ENCODE assay signal across 8 cellular contexts in genomic region chr1:204377800-204378608, GRCh38. TPM values are rescaled to one million over a fixed set of nuclear protein-coding genes. Genes with fewer than 3 reads are reported as not detected.
DNase-seq lines count a peak whose midpoint lies in the region; ATAC-seq, FAIRE-seq and TF ChIP-seq lines count a peak whose summit lies in the region.

No MANE protein-coding gene starts in this region.

- FAIRE-seq in GM12878 (lab: Jason Lieb, UNC), result peak; percentile 84

- TF ChIP-seq POLR2A in GM12878 (IDR thresholded peaks at IDR 0.05; ENCODE audit: low read depth, low read length) (no peak), erythroblast (IDR thresholded peaks at IDR 0.05; ENCODE audit: low read length) (no peak)

- CTCF ChIA-PET in GM12878 (lab: Yijun Ruan, JAX), result interaction anchor here (0.6 to 17.7 kb wide), 17 partner anchors 11 to 902 kb away, joined by 3 to 297 read pairs (median 4); partner anchors contain the start of gene PLEKHA6

- ATAC-seq in GM12878, result peak; percentile 89
- no peak for ATAC-seq in GM21737 (IDR thresholded peaks at IDR 0.05; ENCODE audit: unreplicated experiment)

- no peak overlapping the region for H3K27ac ChIP-seq in GM12878 (ENCODE audit: control insufficient read depth, insufficient read depth)

- no peaks in the 10 kb centered on the region for H3K9me3 ChIP-seq in GM12878 (replicated peaks; ENCODE audit: control insufficient read depth, insufficient read depth, low read length)

- RAD21 ChIA-PET in GM12878 (lab: Charles Lee; ENCODE audit: unreplicated experiment), result interaction anchor here (0.7 to 11.4 kb wide), 12 partner anchors 9 to 164 kb away, joined by 3 to 133 read pairs (median 4); partner anchors contain the start of genes GOLT1A and PLEKHA6

- H3K9me3 Mint-ChIP-seq in IgD-negative memory B cell, result no peaks in the 10 kb centered on the region

- intact Hi-C loops in GM12878 (cut with micrococcal nuclease; ENCODE audit: unreplicated experiment), result no loop called here

- H3K79me2 ChIP-seq in GM12878 (ENCODE audit: control insufficient read depth, insufficient read depth, low read length), result no peaks in the 10 kb centered on the region

- DNase-seq in GM06990 (ENCODE audit: extremely low read depth, insufficient read length), result peak; percentile 53
- peak; percentile 10 for DNase-seq in T follicular helper cell (ENCODE audit: low read depth)
- DNase-seq in GM12878 (ENCODE audit: low read depth, low spot score), result no peak
- peak; percentile 10 for DNase-seq in inferior parietal cortex (ENCODE audit: extremely low spot score)
- DNase-seq in stimulated activated CD4-positive, alpha-beta T cell treated with anti-CD3 and anti-CD28 coated beads, Interleukin-12 subunit alpha, Interleukin-12 subunit beta, amount 100 ng/mL, for 4 hours, result peak; percentile 48
- DNase-seq in erythroblast (lab: John Stamatoyannopoulos, UW), result no peak

- peak overlapping the region; percentile 91 for H3K4me2 ChIP-seq in GM12878 (ENCODE audit: control insufficient read depth, insufficient read depth)

- in situ Hi-C loops in GM12878 (cut with MboI), result no loop called here

- H4K20me1 ChIP-seq in GM12878 (ENCODE audit: control insufficient read depth, insufficient read depth), result no peaks in the 10 kb centered on the region

- H3K36me3 Mint-ChIP-seq in IgD-negative memory B cell, result no peaks in the 10 kb centered on the region

- no peak for TF ChIP-seq RAD21 in GM12878 (IDR thresholded peaks at IDR 0.05; ENCODE audit: insufficient read depth, low read depth, low read length)

- TF ChIP-seq CTCF in GM06990 (IDR thresholded peaks at IDR 0.05; ENCODE audit: insufficient read depth, low read length, poor library complexity, severe bottlenecking), result no peak
- no peak for TF ChIP-seq CTCF in GM12878 (IDR thresholded peaks at IDR 0.05 in 2 of 3, conservative IDR thresholded peaks at IDR 0.05 in 1 of 3; ENCODE audit: control insufficient read depth in 2 of 3, extremely low read depth in 1 of 3, insufficient read depth in 1 of 3, low read depth in 3 of 3, low read length in 3 of 3)

- no TSS peak for BruUV-seq in GM12878 (replicated peaks; lab: Mats Ljungman, UMichigan)

- H3K4me1 Mint-ChIP-seq in IgD-negative memory B cell, result peaks cover 4 to 11% (median 11%) of the 10 kb centered on the region in 3 donors

- POLR2A ChIA-PET in GM12878 (lab: Charles Lee), result interaction anchor here (0.6 to 1.3 kb wide), 6 partner anchors 14 to 260 kb away, joined by 3 to 8 read pairs (median 3); no protein-coding TSS in a partner anchor

- peak overlapping the region in 1 of 3 donors; percentile 69 for H3K27ac Mint-ChIP-seq in IgD-negative memory B cell

- peak in 1 of 2 experiments; percentile 73; a peak in 2 of 4 replicates for TF ChIP-seq EP300 in GM12878 (IDR thresholded peaks at IDR 0.05; ENCODE audit: borderline replicate concordance in 1 of 2, control insufficient read depth in 1 of 2, low read depth in 2 of 2, low read length in 2 of 2)

- H3K4me1 ChIP-seq in GM12878 (ENCODE audit: control insufficient read depth, insufficient read depth, low read length), result peaks cover 6% of the 10 kb centered on the region

- H3K36me3 ChIP-seq in GM06990 (ENCODE audit: control insufficient read depth, insufficient read depth, low read length), result no peaks in the 10 kb centered on the region
- H3K36me3 ChIP-seq in GM12878 (ENCODE audit: control insufficient read depth in 2 of 2, insufficient read depth in 2 of 2, low read length in 1 of 2), result no peaks in the 10 kb centered on the region

- WGBS in GM12878 (ENCODE audit: insufficient coverage, insufficient replicate concordance, low lambda C conversion rate, missing lambda C conversion rate), result 2% methylated on average over 51 of the region's 54 CpGs

- peak overlapping the region; percentile 40 for H2AFZ ChIP-seq in GM12878 (ENCODE audit: control insufficient read depth, low read depth, low read length)

- H3K27me3 Mint-ChIP-seq in IgD-negative memory B cell, result peaks cover 38% of the 10 kb centered on the region

- SMC1A ChIA-PET in GM12878 (lab: Charles Lee; ENCODE audit: uncharacterized antibody, unreplicated experiment), result interaction anchor here (0.8 to 6.7 kb wide), 12 partner anchors 7 to 214 kb away, joined by 3 to 109 read pairs (median 4); partner anchors contain the start of gene MDM4

- H3K27me3 ChIP-seq in GM06990 (replicated peaks; ENCODE audit: control insufficient read depth, insufficient read depth, low read length), result no peaks in the 10 kb centered on the region
- H3K27me3 ChIP-seq in GM12878 (replicated peaks in 1 of 2; ENCODE audit: control insufficient read depth in 2 of 2, insufficient read depth in 2 of 2, low read length in 1 of 2), result peaks cover 4 to 5% of the 10 kb centered on the region in 2 experiments; a peak in 3 of 4 replicates

- H3K9ac ChIP-seq in GM12878 (ENCODE audit: control insufficient read depth, insufficient read depth, low read length), result 0 out of 2 replicates have a peak overlapping the region, but pooled peaks have one; percentile 25

- H3K4me3 Mint-ChIP-seq in IgD-negative memory B cell, result peak overlapping the region; percentile 42 to 95 (median 80)

- H3K4me3 ChIP-seq in GM06990 (replicated peaks; ENCODE audit: low read depth, low read length) (peak overlapping the region; percentile 51), GM12878 (peak overlapping the region; percentile 57; the same call in 1 of the 2 replicates)

TF ChIP-seq in GM12878, 131 proteins besides CTCF, POLR2A, EP300 and RAD21 (continues in another document):
- peak; percentile 74 for TF ChIP-seq IKZF1 (conservative IDR thresholded peaks at IDR 0.05)
- peak; percentile 65 for TF ChIP-seq NR2C1 (IDR thresholded peaks at IDR 0.05)
- TF ChIP-seq GATAD2B (conservative IDR thresholded peaks at IDR 0.05; ENCODE audit: low read depth), result peak; percentile 62
- peak; percentile 94 for TF ChIP-seq PAX5 (IDR thresholded peaks at IDR 0.05; ENCODE audit: borderline replicate concordance, low read depth, low read length)
- peak; percentile 93 for TF ChIP-seq NR2F1 (conservative IDR thresholded peaks at IDR 0.05)
- no peak for TF ChIP-seq SRF (IDR thresholded peaks at IDR 0.05; ENCODE audit: low read depth in 2 of 2, low read length in 2 of 2)
- peak; percentile 68 to 72; a peak in 2 of 4 replicates for TF ChIP-seq IKZF2 (IDR thresholded peaks at IDR 0.05)
- peak; percentile 96 for TF ChIP-seq SPI1 (IDR thresholded peaks at IDR 0.05; ENCODE audit: borderline replicate concordance, insufficient read depth, low read depth, low read length)
- no peak for TF ChIP-seq KLF5 (IDR thresholded peaks at IDR 0.05; ENCODE audit: partially characterized antibody)
- 0 out of 2 replicates have a peak, but pooled peaks have one; percentile 53 for TF ChIP-seq RELB (IDR thresholded peaks at IDR 0.05; ENCODE audit: low read depth)
- 0 out of 2 replicates have a peak, but pooled peaks have one; percentile 31 for TF ChIP-seq NBN (IDR thresholded peaks at IDR 0.05)

RNA-seq across cellular contexts. Expression of gene PLEKHA6, which starts 18.3 kb away (rescaled TPM):
- polyA plus RNA-seq in IgD-negative memory B cell, result 0.11 TPM
- total RNA-seq in GM12878 (2013; cell fraction: nucleolus; rRNA removed), result 1.4 and 1.6 TPM in 2 replicates
- total RNA-seq in GM12878 (2014; rRNA removed), result 0.05 and 0.11 TPM in 2 replicates
- total RNA-seq in GM12878 (2014; rRNA removed; fragmentation: Illumina TruSeq; extraction: Trizol), result 0.05 and 0.27 TPM in 2 replicates
- total RNA-seq in GM12878 (2021), result 0.21 and 0.69 TPM in 2 replicates
- polyA plus RNA-seq in GM12878 (2011; ENCODE audit: low read depth), result 0.04 TPM
- polyA plus RNA-seq in GM12878 (2011; rRNA removed), result 0.33 and 0.81 TPM in 2 replicates
- 0.47 and 1.3 TPM in 2 replicates for polyA plus RNA-seq in GM12878 (2011; cell fraction: cytosol; rRNA removed)
- 3.2 and 4.6 TPM in 2 replicates for polyA plus RNA-seq in GM12878 (2011; cell fraction: nucleus; rRNA removed)
- 0.04 and 0.36 TPM in 2 replicates for polyA plus RNA-seq in GM12878 (2012)
- 0.04 and 0.06 TPM in 2 replicates for polyA plus RNA-seq in GM12878 (2014; fragmentation: Illumina TruSeq; extraction: Trizol)
- not detected for polyA plus RNA-seq in GM12878 (2014; fragmentation: Nextera tagmentation; extraction: Ambion mirVana)
- polyA plus RNA-seq in GM12878 (2014; rRNA removed), result 0.04 and 0.14 TPM in 2 replicates
- polyA plus RNA-seq in GM12878 (2016; fragmentation: Nextera tagmentation; extraction: Ambion mirVana), result not detected
- 0.51 and 1.3 TPM in 2 replicates for polyA minus RNA-seq in GM12878 (2011; rRNA and poly(A)+ RNA removed)
- 0.67 and 2.7 TPM in 2 replicates for polyA minus RNA-seq in GM12878 (2011; cell fraction: cytosol; rRNA and poly(A)+ RNA removed)
- polyA minus RNA-seq in GM12878 (2011; cell fraction: nucleus; rRNA and poly(A)+ RNA removed), result 1.2 and 4.6 TPM in 2 replicates

RNA-seq across cellular contexts. Expression of gene PPP1R15B, which starts 33.6 kb away (rescaled TPM):
- polyA plus RNA-seq in IgD-negative memory B cell (24.4 TPM), GM12878 (2011; rRNA removed) (27.2 and 32.6 TPM in 2 replicates), GM12878 (2014; fragmentation: Illumina TruSeq; extraction: Trizol) (33.4 and 38.5 TPM in 2 replicates), GM12878 (2014; fragmentation: Nextera tagmentation; extraction: Ambion mirVana) (10 to 100 TPM; 13.9 to 17.1 TPM), GM12878 (2014; rRNA removed) (24.8 and 25.8 TPM in 2 replicates), GM12878 (2016; fragmentation: Nextera tagmentation; extraction: Ambion mirVana) (10 to 100 TPM; 13.9 to 15.4 TPM)
- total RNA-seq in GM12878 (2013; cell fraction: nucleolus; rRNA removed), result 43.0 and 45.9 TPM in 2 replicates
- total RNA-seq in GM12878 (2014; rRNA removed) (34.8 TPM in 2 replicates), GM12878 (2014; rRNA removed; fragmentation: Illumina TruSeq; extraction: Trizol) (32.7 and 32.9 TPM in 2 replicates), GM12878 (2021) (37.7 and 38.1 TPM in 2 replicates)
- 12.4 TPM for polyA plus RNA-seq in GM12878 (2011; ENCODE audit: low read depth)
- 20.5 and 25.0 TPM in 2 replicates for polyA plus RNA-seq in GM12878 (2011; cell fraction: cytosol; rRNA removed)
- 22.0 and 22.6 TPM in 2 replicates for polyA plus RNA-seq in GM12878 (2011; cell fraction: nucleus; rRNA removed)
- polyA plus RNA-seq in GM12878 (2012), result 19.5 and 22.5 TPM in 2 replicates
- 38.9 and 45.2 TPM in 2 replicates for polyA minus RNA-seq in GM12878 (2011; rRNA and poly(A)+ RNA removed)
- polyA minus RNA-seq in GM12878 (2011; cell fraction: cytosol; rRNA and poly(A)+ RNA removed), result 21.4 and 24.6 TPM in 2 replicates
- 45.8 and 65.4 TPM in 2 replicates for polyA minus RNA-seq in GM12878 (2011; cell fraction: nucleus; rRNA and poly(A)+ RNA removed)

Comparison
In these comparisons a context has a peak if more than half of its experiments do, and no peak if none do; other contexts are left out.
1. DNase-seq: peak in GM06990 (single experiment), T follicular helper cell (single experiment), inferior parietal cortex (single experiment) and stimulated activated CD4-positive, alpha-beta T cell treated with anti-CD3 and anti-CD28 coated beads, Interleukin-12 subunit alpha, Interleukin-12 subunit beta, amount 100 ng/mL, for 4 hours (single experiment); none in GM12878 (single experiment) and erythroblast (0 of 2).